Comparison of ENCODE assay signal across 26 cellular contexts in the genomic region with DNA sequence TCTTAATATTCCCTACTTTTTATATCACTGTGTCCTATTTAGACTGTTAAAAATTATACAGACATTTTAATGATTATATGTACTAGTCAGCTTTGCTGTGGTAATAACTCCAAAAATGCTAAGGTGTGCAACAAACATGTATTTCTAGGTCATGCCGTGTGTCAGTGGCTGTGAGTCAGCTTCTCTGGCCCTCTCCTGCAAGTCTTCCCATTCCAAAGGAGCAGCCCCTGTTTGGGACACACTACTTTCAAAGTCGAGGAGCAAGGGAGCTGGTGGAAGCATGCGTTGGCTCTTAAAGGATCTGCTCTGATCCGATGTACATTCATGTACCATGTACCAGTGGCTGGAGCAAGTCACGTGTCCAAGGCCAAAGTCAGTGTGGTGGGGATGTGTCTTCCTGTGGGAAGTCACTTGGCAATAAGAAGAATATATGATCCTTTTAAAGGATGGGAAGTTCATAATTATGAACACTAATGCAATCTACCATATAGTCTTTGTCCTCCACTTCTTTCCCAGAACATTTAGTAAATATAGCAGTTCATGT. TPM values are rescaled to one million over a fixed set of nuclear protein-coding genes. Genes with fewer than 3 reads are reported as not detected.
DNase-seq lines count a peak whose midpoint lies in the region; ATAC-seq and TF ChIP-seq lines count a peak whose summit lies in the region.
"Had no signal": no experiment of that assay in that cellular context is flagged by ENCODE, and none has a peak within 500 bp of the region (broad histone marks: within the 10 kb centered on the region; RNA-seq: fewer than 3 reads in every experiment).

No MANE protein-coding gene starts in this region.

- no peak for TF ChIP-seq CTCF in chondrocyte (IDR thresholded peaks at IDR 0.05)
- TF ChIP-seq CTCF in esophagus squamous epithelium (IDR thresholded peaks at IDR 0.05), result no peak

- H3K27ac ChIP-seq in esophagus squamous epithelium, result no peak overlapping the region
- H3K27ac ChIP-seq: 22Rv1 had no signal

- H3K27me3 ChIP-seq in esophagus squamous epithelium, result no peaks in the 10 kb centered on the region
- H3K27me3 ChIP-seq: testis had no signal

- peak overlapping the region; percentile 84 for H3K27ac Mint-ChIP-seq in chondrocyte (ENCODE audit: unreplicated experiment)
- H3K27ac Mint-ChIP-seq: dendritic cell treated with granulocyte-macrophage colony-stimulating factor and Interleukin-4, amounts not matched to agents 40 ng/mL and 50 ng/mL, for 4 days; natural killer cell treated with Interleukin-12 subunit alpha and Interleukin-12 subunit beta and Interleukin-15 and Interleukin-18, amount 100 ng/mL, for 72 hours; stimulated activated naive B cell treated with anti-CD40 and anti-IgM and Interleukin-4, amounts not matched to agents 10 μg/mL and 1 μg/mL and 100 μg/mL, for 72 hours had no signal

- ATAC-seq in GM18505 (IDR thresholded peaks at IDR 0.05; ENCODE audit: unreplicated experiment), result no peak
- ATAC-seq: left cardiac atrium; natural killer cell treated with Interleukin-12 subunit alpha and Interleukin-12 subunit beta and Interleukin-15 and Interleukin-18, amount 100 ng/mL, for 72 hours; right cardiac atrium; stimulated activated naive B cell treated with anti-CD40 and anti-IgM and Interleukin-4, amounts not matched to agents 10 μg/mL and 1 μg/mL and 100 μg/mL, for 72 hours had no signal

- no peaks in the 10 kb centered on the region for H3K36me3 Mint-ChIP-seq in chondrocyte (ENCODE audit: low read depth)
- H3K36me3 Mint-ChIP-seq: CD4-positive, alpha-beta memory T cell; natural killer cell treated with Interleukin-12 subunit alpha and Interleukin-12 subunit beta and Interleukin-15 and Interleukin-18, amount 100 ng/mL, for 72 hours had no signal

- no peaks in the 10 kb centered on the region for H3K36me3 ChIP-seq in esophagus squamous epithelium

- no peaks in the 10 kb centered on the region for H3K9me3 Mint-ChIP-seq in chondrocyte (ENCODE audit: low read depth)
- H3K9me3 Mint-ChIP-seq: CD4-positive, alpha-beta memory T cell; dendritic cell treated with granulocyte-macrophage colony-stimulating factor and Interleukin-4, amounts not matched to agents 40 ng/mL and 50 ng/mL, for 4 days; natural killer cell treated with Interleukin-12 subunit alpha and Interleukin-12 subunit beta and Interleukin-15 and Interleukin-18, amount 100 ng/mL, for 72 hours; stimulated activated naive B cell treated with anti-CD40 and anti-IgM and Interleukin-4, amounts not matched to agents 10 μg/mL and 1 μg/mL and 100 μg/mL, for 72 hours had no signal

- H3K4me3 ChIP-seq in esophagus squamous epithelium, result no peak overlapping the region
- H3K4me3 ChIP-seq: testis had no signal

- WGBS in esophagus squamous epithelium, 2 donors, result 63 to 79% methylated on average over 2 to 5 of the region's 5 CpGs

- peaks cover 62% of the 10 kb centered on the region for H3K4me1 Mint-ChIP-seq in chondrocyte (ENCODE audit: low read depth)

- intact Hi-C loops in esophagus squamous epithelium (cut with DNase I), result no loop called here

- H3K4me1 ChIP-seq in esophagus squamous epithelium, result no peaks in the 10 kb centered on the region

- H3K4me3 Mint-ChIP-seq in chondrocyte (ENCODE audit: unreplicated experiment), result no peak overlapping the region
- H3K4me3 Mint-ChIP-seq: CD4-positive, alpha-beta memory T cell; dendritic cell treated with granulocyte-macrophage colony-stimulating factor and Interleukin-4, amounts not matched to agents 40 ng/mL and 50 ng/mL, for 4 days; natural killer cell treated with Interleukin-12 subunit alpha and Interleukin-12 subunit beta and Interleukin-15 and Interleukin-18, amount 100 ng/mL, for 72 hours; stimulated activated naive B cell treated with anti-CD40 and anti-IgM and Interleukin-4, amounts not matched to agents 10 μg/mL and 1 μg/mL and 100 μg/mL, for 72 hours had no signal

- TF ChIP-seq POLR2A in esophagus squamous epithelium (IDR thresholded peaks at IDR 0.05) (no peak), GM18505 (IDR thresholded peaks at IDR 0.05; ENCODE audit: borderline replicate concordance, extremely low read depth, insufficient read depth, insufficient read length) (no peak)

- DNase-seq in NCI-H82 (lab: John Stamatoyannopoulos, UW), result peak; percentile 2
- no peak for DNase-seq in NCI-H82 treated with DMSO at 0.1 percent for 48 hours (lab: John Stamatoyannopoulos, UW; ENCODE audit: unreplicated experiment)
- DNase-seq in chondrocyte (ENCODE audit: low spot score), result no peak
- DNase-seq in midbrain (lab: John Stamatoyannopoulos, UW), result peak; percentile 7
- DNase-seq in esophagus squamous epithelium (lab: John Stamatoyannopoulos, UW), result no peak
- no peak for DNase-seq in mucosa of gallbladder (ENCODE audit: low spot score)
- no peak for DNase-seq in iPS-NIHi7 (ENCODE audit: extremely low spot score)
- DNase-seq: activated naive CD4-positive, alpha-beta T cell treated with anti-CD3 and anti-CD28 coated beads, Interleukin-2, amount 50 U/mL, for 16 hours; anterior cingulate cortex; caudate nucleus; CD4-positive, alpha-beta memory T cell; glutamatergic neuron; GOT3; left cardiac atrium; NCI-H1092; NCI-H187 treated with DMSO at 0.1 percent for 48 hours; right cardiac atrium; stimulated activated CD4-positive, alpha-beta T cell treated with anti-CD3 and anti-CD28 coated beads, Interleukin-12 subunit alpha, Interleukin-12 subunit beta, amount 100 ng/mL, for 4 hours; stimulated activated CD4-positive, alpha-beta T cell treated with anti-CD3 and anti-CD28 coated beads, Interleukin-4, amount 100 ng/mL, for 24 hours; stimulated activated naive B cell treated with anti-CD40 and anti-IgM and Interleukin-4, amounts not matched to agents 10 μg/mL and 1 μg/mL and 100 μg/mL, for 72 hours; T-helper 9 cell; testis had no signal

- H3K9me3 ChIP-seq in esophagus squamous epithelium, result no peaks in the 10 kb centered on the region
- H3K9me3 ChIP-seq: testis had no signal

- H3K27me3 Mint-ChIP-seq in chondrocyte (ENCODE audit: low read depth), result no peaks in the 10 kb centered on the region
- H3K27me3 Mint-ChIP-seq: CD4-positive, alpha-beta memory T cell; dendritic cell treated with granulocyte-macrophage colony-stimulating factor and Interleukin-4, amounts not matched to agents 40 ng/mL and 50 ng/mL, for 4 days; natural killer cell treated with Interleukin-12 subunit alpha and Interleukin-12 subunit beta and Interleukin-15 and Interleukin-18, amount 100 ng/mL, for 72 hours; stimulated activated naive B cell treated with anti-CD40 and anti-IgM and Interleukin-4, amounts not matched to agents 10 μg/mL and 1 μg/mL and 100 μg/mL, for 72 hours had no signal

RNA-seq across cellular contexts. Expression of a gene that starts 39.7 kb away (rescaled TPM):
- 14.5 to 20.1 TPM (median 19.9 TPM) in 3 replicates for total RNA-seq in chondrocyte
- total RNA-seq in esophagus squamous epithelium, result 10 to 100 TPM in 1 of 4 donors, 1 to 10 TPM in 3; 4.8 to 10.2 (median 9.3) TPM
- 8.9 TPM for total RNA-seq in mucosa of gallbladder

Comparison
In these comparisons a context has a peak if more than half of its experiments do, and no peak if none do; other contexts are left out.
1. DNase-seq: peak in NCI-H82 (single experiment) and midbrain (single experiment); none in NCI-H82 treated with DMSO at 0.1 percent for 48 hours (single experiment), chondrocyte (single experiment), esophagus squamous epithelium (single experiment), mucosa of gallbladder (single experiment) and iPS-NIHi7 (single experiment).